Comparison of ENCODE assay signal across 8 cellular contexts in the genomic region with DNA sequence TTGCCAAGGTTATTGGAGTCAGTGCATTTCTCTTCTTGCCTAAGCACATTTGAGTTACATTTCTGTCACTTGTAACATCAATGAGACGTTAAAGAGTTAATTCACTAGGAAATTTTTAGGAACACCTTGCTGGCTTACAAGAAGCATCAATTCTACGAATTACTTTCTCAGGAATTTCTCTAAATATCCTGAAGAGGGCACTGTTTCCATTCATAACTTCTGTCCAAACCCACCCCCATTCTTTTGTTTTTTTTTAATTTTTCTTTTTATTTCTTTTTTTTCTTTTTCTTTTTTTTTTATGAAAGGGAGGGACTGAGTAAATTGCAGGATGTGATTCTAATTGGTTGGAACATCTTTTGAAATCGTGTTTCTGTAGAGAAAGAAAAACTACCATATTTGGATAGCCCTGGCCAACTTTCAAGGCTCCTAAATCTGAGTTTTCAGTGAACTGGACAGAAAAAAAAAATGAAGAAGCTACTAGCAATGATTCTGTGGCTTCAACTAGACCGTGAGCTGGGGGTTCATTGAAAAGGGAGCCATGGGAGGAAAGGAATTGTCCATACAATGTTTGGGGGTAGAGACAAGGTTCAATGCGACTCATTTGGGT.
DNase-seq lines count a peak whose midpoint lies in the region; ATAC-seq and TF ChIP-seq lines count a peak whose summit lies in the region.

No MANE protein-coding gene starts in this region.

- no peak for ATAC-seq in stimulated activated naive CD8-positive, alpha-beta T cell treated with anti-CD3 and anti-CD28 coated beads, Interleukin-15, amount 100 ng/mL, for 72 hours
- ATAC-seq in GM18498 (IDR thresholded peaks at IDR 0.05; ENCODE audit: unreplicated experiment): no peak

- DNase-seq in activated T-cell treated with anti-CD3 and anti-CD28 coated beads, Interleukin-2, amount 50 U/mL, for 24 hours: no peak
- no peak for DNase-seq in activated T-cell treated with anti-CD3 and anti-CD28 coated beads, Interleukin-2, amount 50 U/mL, for 1 hour
- DNase-seq in NCI-H748 (lab: John Stamatoyannopoulos, UW; ENCODE audit: unreplicated experiment): peak; percentile 3
- no peak for DNase-seq in dorsolateral prefrontal cortex
- no peak for DNase-seq in stimulated activated naive CD8-positive, alpha-beta T cell treated with anti-CD3 and anti-CD28 coated beads, Interleukin-15, amount 100 ng/mL, for 72 hours
- DNase-seq in globus pallidus (ENCODE audit: low spot score): no peak
- no peak for DNase-seq in HuH-7 (ENCODE audit: low spot score)

- H3K4me1 Mint-ChIP-seq in activated T-cell treated with anti-CD3 and anti-CD28 coated beads, Interleukin-2, amount 50 U/mL, for 24 hours (ENCODE audit: low read depth): no peaks in the 10 kb centered on the region
- no peaks in the 10 kb centered on the region for H3K4me1 Mint-ChIP-seq in stimulated activated naive CD8-positive, alpha-beta T cell treated with anti-CD3 and anti-CD28 coated beads, Interleukin-15, amount 100 ng/mL, for 72 hours

- TF ChIP-seq CTCF in dorsolateral prefrontal cortex (IDR thresholded peaks at IDR 0.05 in 54 of 56, conservative IDR thresholded peaks at IDR 0.05 in 2 of 56; ENCODE audit: low read depth in 1 of 56, partially characterized antibody in 56 of 56): peak in 55 of 56 donors; percentile 29 to 69 (median 56)

- H3K27ac ChIP-seq in dorsolateral prefrontal cortex: no peak overlapping the region

- H3K27ac Mint-ChIP-seq in activated T-cell treated with anti-CD3 and anti-CD28 coated beads, Interleukin-2, amount 50 U/mL, for 24 hours: peak overlapping the region; percentile 50
- H3K27ac Mint-ChIP-seq in stimulated activated naive CD8-positive, alpha-beta T cell treated with anti-CD3 and anti-CD28 coated beads, Interleukin-15, amount 100 ng/mL, for 72 hours: peak overlapping the region in 1 of 2 donors; percentile 67

- no peaks in the 10 kb centered on the region for H3K9me3 Mint-ChIP-seq in activated T-cell treated with anti-CD3 and anti-CD28 coated beads, Interleukin-2, amount 50 U/mL, for 24 hours
- H3K9me3 Mint-ChIP-seq in stimulated activated naive CD8-positive, alpha-beta T cell treated with anti-CD3 and anti-CD28 coated beads, Interleukin-15, amount 100 ng/mL, for 72 hours: no peaks in the 10 kb centered on the region

- no peaks in the 10 kb centered on the region for H3K27me3 Mint-ChIP-seq in activated T-cell treated with anti-CD3 and anti-CD28 coated beads, Interleukin-2, amount 50 U/mL, for 24 hours
- H3K27me3 Mint-ChIP-seq in stimulated activated naive CD8-positive, alpha-beta T cell treated with anti-CD3 and anti-CD28 coated beads, Interleukin-15, amount 100 ng/mL, for 72 hours: no peaks in the 10 kb centered on the region

- intact Hi-C loops in dorsolateral prefrontal cortex (cut with DNase I): no loop called here

- no peaks in the 10 kb centered on the region for H3K36me3 Mint-ChIP-seq in activated T-cell treated with anti-CD3 and anti-CD28 coated beads, Interleukin-2, amount 50 U/mL, for 24 hours (ENCODE audit: low read depth)

- H3K4me3 Mint-ChIP-seq in activated T-cell treated with anti-CD3 and anti-CD28 coated beads, Interleukin-2, amount 50 U/mL, for 24 hours: peak overlapping the region; percentile 65
- H3K4me3 Mint-ChIP-seq in stimulated activated naive CD8-positive, alpha-beta T cell treated with anti-CD3 and anti-CD28 coated beads, Interleukin-15, amount 100 ng/mL, for 72 hours: peak overlapping the region; percentile 42

- H3K4me3 ChIP-seq in dorsolateral prefrontal cortex: no peak overlapping the region

- H3K27me3 ChIP-seq in dorsolateral prefrontal cortex: peaks cover 0 to 15% (median 0%) of the 10 kb centered on the region in 45 donors
